In the genomic region with DNA sequence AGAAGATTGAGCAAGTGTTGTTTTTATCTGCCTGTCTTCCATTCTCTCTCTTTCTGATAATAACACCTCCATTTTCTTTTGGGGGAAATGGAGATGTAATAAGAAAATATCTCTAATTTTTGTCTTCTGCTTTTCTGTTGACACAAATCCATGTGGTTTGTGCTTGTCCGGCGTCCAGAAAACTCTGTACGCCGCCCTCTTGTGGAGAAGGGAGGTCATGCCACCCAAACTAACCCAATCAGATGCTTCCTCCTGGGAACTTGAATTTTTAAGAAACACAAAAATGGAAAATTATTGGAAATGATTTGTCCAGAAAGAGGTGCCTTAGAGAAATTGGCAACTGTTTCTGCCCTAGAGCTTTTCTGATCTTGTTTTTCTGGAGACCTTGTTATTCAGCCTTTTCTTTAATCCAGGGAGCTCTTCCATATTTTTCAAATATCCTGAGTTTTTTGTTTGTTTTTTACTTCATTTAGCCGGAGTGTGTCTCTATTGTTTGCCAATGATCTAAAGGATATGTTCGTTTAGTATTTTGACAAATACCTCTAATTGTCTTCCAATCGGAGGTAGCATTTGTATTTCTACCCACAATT, we compare ENCODE assay signal across 8 cellular contexts. TPM values are rescaled to one million over a fixed set of nuclear protein-coding genes. Genes with fewer than 3 reads are reported as not detected.
DNase-seq lines count a peak whose midpoint lies in the region; ATAC-seq and TF ChIP-seq lines count a peak whose summit lies in the region.

No MANE protein-coding gene starts in this region.

- H4K91ac ChIP-seq in mesenchymal stem cell (ENCODE audit: low read length), result no peak overlapping the region

- no peak overlapping the region for H3K4me3 ChIP-seq in colonic mucosa
- H3K4me3 ChIP-seq in mesenchymal stem cell (ENCODE audit: insufficient read depth in 1 of 2, low read depth in 1 of 2, low read length in 2 of 2), result no peak overlapping the region
- H3K4me3 ChIP-seq in upper lobe of right lung, result no peak overlapping the region

- no peak overlapping the region for H2BK15ac ChIP-seq in mesenchymal stem cell (ENCODE audit: low read depth, poor library complexity, severe bottlenecking)

- in situ Hi-C loops in KBM-7 (cut with MboI; ENCODE audit: low pct_unique_long_range_greater_than_20kb, low sequenced_read_pairs), result no loop called here

- no peak overlapping the region for H3K23ac ChIP-seq in mesenchymal stem cell (ENCODE audit: low read length in 2 of 2)

- H3K4me1 ChIP-seq in colonic mucosa (no peaks in the 10 kb centered on the region), mesenchymal stem cell (ENCODE audit: control insufficient read depth, insufficient read depth, low read depth, low read length) (no peaks in the 10 kb centered on the region), upper lobe of right lung (no peaks in the 10 kb centered on the region)

- TF ChIP-seq CTCF in colonic mucosa (IDR thresholded peaks at IDR 0.05) (peak; percentile 87), upper lobe of right lung (IDR thresholded peaks at IDR 0.05) (peak; percentile 88)

- H2AFZ ChIP-seq in mesenchymal stem cell (ENCODE audit: low read depth, low read length), result no peak overlapping the region

- H2AK5ac ChIP-seq in mesenchymal stem cell (ENCODE audit: low read length, severe bottlenecking), result no peak overlapping the region

- no peak overlapping the region for H3K4ac ChIP-seq in mesenchymal stem cell (ENCODE audit: low read depth in 1 of 2, low read length in 2 of 2)

- ATAC-seq in upper lobe of right lung (peak; percentile 93), HG03571 (IDR thresholded peaks at IDR 0.05; ENCODE audit: unreplicated experiment) (no peak)

- no peak overlapping the region for H3K27ac ChIP-seq in colonic mucosa
- no peak overlapping the region for H3K27ac ChIP-seq in mesenchymal stem cell (ENCODE audit: low read length, poor library complexity, severe bottlenecking)
- H3K27ac ChIP-seq in upper lobe of right lung, result no peak overlapping the region

- H2BK12ac ChIP-seq in mesenchymal stem cell (ENCODE audit: low read length in 2 of 2), result no peak overlapping the region

- no peak overlapping the region for H3K18ac ChIP-seq in mesenchymal stem cell (ENCODE audit: low read depth in 1 of 2, low read length in 2 of 2)

- intact Hi-C loops in colonic mucosa (cut with DNase I), result no loop called here
- intact Hi-C loops in upper lobe of right lung (cut with DNase I), result no loop called here

- no peak overlapping the region for H2BK5ac ChIP-seq in mesenchymal stem cell (ENCODE audit: low read depth, low read length, poor library complexity, severe bottlenecking)

- no peaks in the 10 kb centered on the region for H3K27me3 ChIP-seq in colonic mucosa
- peaks cover 13 to 22% of the 10 kb centered on the region in 2 experiments for H3K27me3 ChIP-seq in mesenchymal stem cell (ENCODE audit: control insufficient read depth in 1 of 2, insufficient read depth in 1 of 2, low read length in 2 of 2)
- H3K27me3 ChIP-seq in upper lobe of right lung, result no peaks in the 10 kb centered on the region

- H3K36me3 ChIP-seq in colonic mucosa, result no peaks in the 10 kb centered on the region
- no peaks in the 10 kb centered on the region for H3K36me3 ChIP-seq in mesenchymal stem cell (ENCODE audit: control insufficient read depth in 1 of 2, insufficient read depth in 2 of 2, low read depth in 1 of 2, low read length in 2 of 2)
- no peaks in the 10 kb centered on the region for H3K36me3 ChIP-seq in upper lobe of right lung

- no peak overlapping the region for H3K4me2 ChIP-seq in mesenchymal stem cell (ENCODE audit: low read length, poor library complexity, severe bottlenecking)

- no peak overlapping the region for H3K9ac ChIP-seq in colonic mucosa (ENCODE audit: low read depth in 2 of 2, low read length in 2 of 2)
- H3K9ac ChIP-seq in mesenchymal stem cell (ENCODE audit: low read length), result peak overlapping the region; percentile 72

- H3K79me1 ChIP-seq in mesenchymal stem cell (replicated peaks; ENCODE audit: low read length, poor library complexity, severe bottlenecking), result no peaks in the 10 kb centered on the region

- H3K14ac ChIP-seq in mesenchymal stem cell (ENCODE audit: low read length in 2 of 2), result no peak overlapping the region

- no peak overlapping the region for H2BK120ac ChIP-seq in mesenchymal stem cell (ENCODE audit: low read depth, low read length)

- no peak overlapping the region for H4K8ac ChIP-seq in mesenchymal stem cell (ENCODE audit: low read length)

- DNase-seq in NCI-H2227 (lab: John Stamatoyannopoulos, UW; ENCODE audit: unreplicated experiment), result peak; percentile 31
- no peak for DNase-seq in NCI-H2227 treated with DMSO at 0.1 percent for 48 hours (lab: John Stamatoyannopoulos, UW)
- peak; percentile 85 for DNase-seq in KBM-7
- DNase-seq in SW480 (ENCODE audit: low spot score), result peak; percentile 17
- peak; percentile 54 for DNase-seq in colonic mucosa
- peak; percentile 55 for DNase-seq in mesenchymal stem cell
- no peak for DNase-seq in upper lobe of right lung

- WGBS in mesenchymal stem cell, result no CpG with 5 or more reads among the region's 7 CpGs

- H3K9me3 ChIP-seq in colonic mucosa (no peaks in the 10 kb centered on the region), mesenchymal stem cell (ENCODE audit: control insufficient read depth, low read length) (peaks cover 16% of the 10 kb centered on the region), upper lobe of right lung (no peaks in the 10 kb centered on the region)

RNA-seq across cellular contexts. Expression of gene FNDC1, which starts 17.8 kb away (rescaled TPM):
- total RNA-seq in colonic mucosa (1 to 10 TPM in 1 of 2 donors, under 1 TPM in 1; 0.05 to 1.1 TPM), upper lobe of right lung (1.1 TPM)
- 0.10 TPM for polyA plus RNA-seq in mesenchymal stem cell (2013, experiment 1 of 2)
- polyA plus RNA-seq in mesenchymal stem cell (2013, experiment 2 of 2), result 0.07 TPM

Comparison
In these comparisons a context has a peak if more than half of its experiments do, and no peak if none do; other contexts are left out.
1. DNase-seq: peak in NCI-H2227 (single experiment), KBM-7 (single experiment), SW480 (single experiment), colonic mucosa (single experiment) and mesenchymal stem cell (single experiment); none in NCI-H2227 treated with DMSO at 0.1 percent for 48 hours (single experiment) and upper lobe of right lung (single experiment).